3 cellular contexts compared by ENCODE assay signal in genomic region chr11:131632971-131633370, GRCh38.
TF ChIP-seq lines count a peak whose summit lies in the region.

No MANE protein-coding gene starts in this region.

TF ChIP-seq in A549, 52 proteins besides CTCF, POLR2A, EP300 and RAD21:
- TF ChIP-seq MAFK (IDR thresholded peaks at IDR 0.05; ENCODE audit: partially characterized antibody) = peak; percentile 61
- TF ChIP-seq CHD2 (IDR thresholded peaks at IDR 0.05; ENCODE audit: low read length, partially characterized antibody) = no peak

TF ChIP-seq in IMR-90, 13 proteins besides CTCF, POLR2A, EP300 and RAD21:
- TF ChIP-seq MAFK (IDR thresholded peaks at IDR 0.05; ENCODE audit: low read depth, low read length) = peak; percentile 67
- TF ChIP-seq MAZ (IDR thresholded peaks at IDR 0.05; ENCODE audit: borderline replicate concordance, low read depth, low read length) = no peak

TF ChIP-seq in K562, 482 proteins besides CTCF, POLR2A, EP300 and RAD21:
- no peak for TF ChIP-seq BRF1 (IDR thresholded peaks at IDR 0.05; ENCODE audit: borderline replicate concordance, extremely low read depth, insufficient read length)
- no peak for TF ChIP-seq BCOR (IDR thresholded peaks at IDR 0.05)
- TF ChIP-seq, protein P1, sequence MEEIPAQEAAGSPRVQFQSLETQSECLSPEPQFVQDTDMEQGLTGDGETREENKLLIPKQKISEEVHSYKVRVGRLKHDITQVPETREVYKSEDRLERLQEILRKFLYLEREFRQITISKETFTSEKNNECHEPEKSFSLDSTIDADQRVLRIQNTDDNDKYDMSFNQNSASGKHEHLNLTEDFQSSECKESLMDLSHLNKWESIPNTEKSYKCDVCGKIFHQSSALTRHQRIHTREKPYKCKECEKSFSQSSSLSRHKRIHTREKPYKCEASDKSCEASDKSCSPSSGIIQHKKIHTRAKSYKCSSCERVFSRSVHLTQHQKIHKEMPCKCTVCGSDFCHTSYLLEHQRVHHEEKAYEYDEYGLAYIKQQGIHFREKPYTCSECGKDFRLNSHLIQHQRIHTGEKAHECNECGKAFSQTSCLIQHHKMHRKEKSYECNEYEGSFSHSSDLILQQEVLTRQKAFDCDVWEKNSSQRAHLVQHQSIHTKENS (CRISPR knock-in tag; IDR thresholded peaks at IDR 0.05) = no peak
- peak; percentile 19; the same call in 1 of the 2 replicates for TF ChIP-seq C11orf30 (IDR thresholded peaks at IDR 0.05; ENCODE audit: low read depth)
- TF ChIP-seq ZNF316 (IDR thresholded peaks at IDR 0.05) = peak; percentile 57; the same call in 1 of the 2 replicates
TF ChIP-seq in K562: peak in this region for 2.
